In genomic region chr4:116180056-116180690, GRCh38 we compare ENCODE assay signal across 1 cellular context.
TF ChIP-seq lines count a peak whose summit lies in the region.

No MANE protein-coding gene starts in this region.

TF ChIP-seq in WTC11, 78 proteins besides CTCF, POLR2A, EP300 and RAD21 (continued from another document):
- TF ChIP-seq ATF2 (CRISPR knock-in tag; IDR thresholded peaks at IDR 0.05; ENCODE audit: borderline replicate concordance, low read depth), result no peak
- TF ChIP-seq FOXJ3 (CRISPR knock-in tag; IDR thresholded peaks at IDR 0.05; ENCODE audit: borderline replicate concordance), result no peak
- no peak for TF ChIP-seq JUN (CRISPR knock-in tag; IDR thresholded peaks at IDR 0.05)
